In genomic region chr15:101294731-101295606, GRCh38 we compare ENCODE assay signal across 8 cellular contexts. TPM values are rescaled to one million over a fixed set of nuclear protein-coding genes. Genes with fewer than 3 reads are reported as not detected.
A peak's percentile ranks its signal among the peaks of the same experiment; 100 is the strongest.
DNase-seq lines count a peak whose midpoint lies in the region; ATAC-seq and TF ChIP-seq lines count a peak whose summit lies in the region.

Gene SNRPA1 (minus strand): TSS chr15:101295248. CDS start chr15:101295178, 70 bp downstream.

- H3K27ac ChIP-seq in right lobe of liver = peak within 1 kb of the TSS; percentile 82 to 91 (median 86)

- no peaks in the 10 kb centered on the region for H3K27me3 ChIP-seq in right lobe of liver

- ATAC-seq in GM19438 (IDR thresholded peaks at IDR 0.05; ENCODE audit: low read depth, unreplicated experiment) (peak; percentile 73), HG03571 (IDR thresholded peaks at IDR 0.05; ENCODE audit: unreplicated experiment) (peak; percentile 70), right lobe of liver (peak; percentile 81 to 93 (median 92))

- peak; percentile 99 for DNase-seq in CD1c-positive myeloid dendritic cell (ENCODE audit: extremely low spot score)
- DNase-seq in NCI-H82 (lab: John Stamatoyannopoulos, UW) = peak; percentile 96
- peak; percentile 97 to 98 for DNase-seq in activated CD4-positive, alpha-beta T cell treated with anti-CD3 and anti-CD28 coated beads, Interleukin-2, amount 50 U/mL, for 48 hours
- peak; percentile 86 to 96 for DNase-seq in dermis microvascular lymphatic vessel endothelial cell (ENCODE audit: low read depth in 2 of 2)
- DNase-seq in right lobe of liver = peak; percentile 98 to 99 (median 98)
- peak; percentile 98 for DNase-seq in stimulated activated CD4-positive, alpha-beta T cell treated with anti-CD3 and anti-CD28 coated beads, Interleukin-4, amount 100 ng/mL, for 24 hours

- peak within 1 kb of the TSS; percentile 74 to 96 (median 92) for H3K4me3 ChIP-seq in right lobe of liver

- TF ChIP-seq CTCF in right lobe of liver (IDR thresholded peaks at IDR 0.05) = no peak

- H3K4me1 ChIP-seq in right lobe of liver = peaks cover 0 to 11% (median 2%) of the 10 kb centered on the region in 4 donors

- peak; percentile 87 for TF ChIP-seq POLR2A in right lobe of liver (IDR thresholded peaks at IDR 0.05)

- intact Hi-C loops in right lobe of liver (cut with DNase I) = no loop called here

- peaks cover 0 to 8% (median 0%) of the 10 kb centered on the region in 4 donors for H3K36me3 ChIP-seq in right lobe of liver

- 0% methylated on average over 15 of the region's 87 CpGs for WGBS in right lobe of liver (ENCODE audit: insufficient coverage, low coverage, low lambda C conversion rate, missing lambda C conversion rate)

- H3K9me3 ChIP-seq in right lobe of liver = no peaks in the 10 kb centered on the region

RNA-seq across cellular contexts. Expression of gene SNRPA1, which starts in this region (rescaled TPM):
- total RNA-seq in dermis microvascular lymphatic vessel endothelial cell = 11.0 and 13.5 TPM in 2 replicates
- total RNA-seq in right lobe of liver = 10 to 100 TPM; 17.7 to 28.6 (median 24.1) TPM

Comparison
In these comparisons a context has a peak if more than half of its experiments do, and no peak if none do; other contexts are left out.
1. Peak in every context shown above with its lines: DNase-seq, ATAC-seq, H3K4me3 ChIP-seq and H3K27ac ChIP-seq.